ENCODE assay signal across 9 cellular contexts in genomic region chr12:105933671-105934665, GRCh38.
A peak's percentile ranks its signal among the peaks of the same experiment; 100 is the strongest.
DNase-seq lines count a peak whose midpoint lies in the region; ATAC-seq and TF ChIP-seq lines count a peak whose summit lies in the region.
"Had no signal": no experiment of that assay in that cellular context is flagged by ENCODE, and none has a peak within 500 bp of the region (broad histone marks: within the 10 kb centered on the region; RNA-seq: fewer than 3 reads in every experiment).

No MANE protein-coding gene starts in this region.

- DNase-seq in GM03348 (ENCODE audit: low spot score) (peak; percentile 93), Panc1 (ENCODE audit: low read depth, low spot score) (no peak), fibroblast of mammary gland (ENCODE audit: low read depth) (peak; percentile 91), renal cortical epithelial cell (ENCODE audit: low read depth) (peak; percentile 70), NCI-H2081 (lab: John Stamatoyannopoulos, UW) (no peak), GM10266 (ENCODE audit: extremely low spot score) (no peak)
- DNase-seq in activated naive CD4-positive, alpha-beta T cell treated with anti-CD3 and anti-CD28 coated beads, Interleukin-2, amount 50 U/mL, for 72 hours (ENCODE audit: low spot score in 2 of 2): no peak
- no peak for DNase-seq in stimulated activated CD4-positive, alpha-beta T cell treated with anti-CD3 and anti-CD28 coated beads, Interleukin-4, amount 100 ng/mL, for 1 hour
- DNase-seq: naive B cell had no signal

- no peaks in the 10 kb centered on the region for H3K9me3 ChIP-seq in Panc1 (ENCODE audit: control insufficient read depth, insufficient read depth, low read depth, low read length)

- H3K36me3 ChIP-seq in Panc1 (ENCODE audit: control insufficient read depth, insufficient read depth, low read length): no peaks in the 10 kb centered on the region

- intact Hi-C loops in Panc1 (cut with micrococcal nuclease; ENCODE audit: unreplicated experiment): no loop called here

- peak overlapping the region in 1 of 2 donors; percentile 16 for H3K27ac Mint-ChIP-seq in activated naive CD4-positive, alpha-beta T cell treated with anti-CD3 and anti-CD28 coated beads, Interleukin-2, amount 50 U/mL, for 72 hours
- H3K27ac Mint-ChIP-seq: naive B cell had no signal

- no peaks in the 10 kb centered on the region for H3K27me3 ChIP-seq in Panc1 (ENCODE audit: control insufficient read depth, insufficient read depth, low read length)

- in situ Hi-C loops in Panc1 (cut with HindIII; ENCODE audit: low pct_unique_long_range_greater_than_20kb, low sequenced_read_pairs): no loop called here

- H3K4me3 ChIP-seq in Panc1 (ENCODE audit: low read depth in 2 of 2, low read length in 2 of 2): no peak overlapping the region
- H3K4me3 ChIP-seq in fibroblast of mammary gland (ENCODE audit: control insufficient read depth, low read depth, low read length): no peak overlapping the region

- peaks cover 16% of the 10 kb centered on the region for H3K4me1 ChIP-seq in Panc1 (ENCODE audit: control insufficient read depth, insufficient read depth, low read length)

- CTCF ChIA-PET in Panc1 (lab: Charles Lee): no interaction called here

- no peaks in the 10 kb centered on the region for H3K9me3 Mint-ChIP-seq in activated naive CD4-positive, alpha-beta T cell treated with anti-CD3 and anti-CD28 coated beads, Interleukin-2, amount 50 U/mL, for 72 hours

- peak; percentile 89 for ATAC-seq in Panc1
- no peak for ATAC-seq in activated naive CD4-positive, alpha-beta T cell treated with anti-CD3 and anti-CD28 coated beads, Interleukin-2, amount 50 U/mL, for 72 hours

- no peak for TF ChIP-seq CTCF in Panc1 (IDR thresholded peaks at IDR 0.05)
- TF ChIP-seq CTCF in fibroblast of mammary gland (conservative IDR thresholded peaks at IDR 0.05; ENCODE audit: control insufficient read depth, insufficient read depth, low read depth, low read length): no peak
- TF ChIP-seq CTCF in GM10266 (IDR thresholded peaks at IDR 0.05; ENCODE audit: control insufficient read depth, insufficient read depth, low read depth, missing control alignments): no peak

- BruUV-seq in Panc1 (replicated peaks; lab: Mats Ljungman, UMichigan): no TSS peak

- H3K36me3 Mint-ChIP-seq in activated naive CD4-positive, alpha-beta T cell treated with anti-CD3 and anti-CD28 coated beads, Interleukin-2, amount 50 U/mL, for 72 hours: no peaks in the 10 kb centered on the region
- H3K36me3 Mint-ChIP-seq: naive B cell had no signal

- POLR2A ChIA-PET in Panc1 (lab: Charles Lee): no interaction called here

- peak overlapping the region; percentile 80 for H3K27ac ChIP-seq in Panc1 (ENCODE audit: low read length)

Comparison
In these comparisons a context has a peak if more than half of its experiments do, and no peak if none do; other contexts are left out.
1. DNase-seq: peak in GM03348 (single experiment), fibroblast of mammary gland (single experiment) and renal cortical epithelial cell (single experiment); none in Panc1 (single experiment), NCI-H2081 (0 of 2), activated naive CD4-positive, alpha-beta T cell treated with anti-CD3 and anti-CD28 coated beads, Interleukin-2, amount 50 U/mL, for 72 hours (0 of 2), GM10266 (single experiment) and stimulated activated CD4-positive, alpha-beta T cell treated with anti-CD3 and anti-CD28 coated beads, Interleukin-4, amount 100 ng/mL, for 1 hour (single experiment).